ENCODE assay signal across 12 cellular contexts in genomic region chr10:114195079-114195478, GRCh38. TPM values are rescaled to one million over a fixed set of nuclear protein-coding genes. Genes with fewer than 3 reads are reported as not detected.
A peak's percentile ranks its signal among the peaks of the same experiment; 100 is the strongest.
DNase-seq lines count a peak whose midpoint lies in the region; ATAC-seq, FAIRE-seq and TF ChIP-seq lines count a peak whose summit lies in the region.
"Had no signal": no experiment of that assay in that cellular context is flagged by ENCODE, and none has a peak within 500 bp of the region (broad histone marks: within the 10 kb centered on the region; RNA-seq: fewer than 3 reads in every experiment).

No MANE protein-coding gene starts in this region.

- no peak overlapping the region for H3K4me2 ChIP-seq in smooth muscle cell

- H3K79me2 ChIP-seq in smooth muscle cell (ENCODE audit: low read depth), result no peaks in the 10 kb centered on the region

- H3K27me3 ChIP-seq in bronchial epithelial cell (ENCODE audit: control insufficient read depth, insufficient read depth, low read length) (no peaks in the 10 kb centered on the region), smooth muscle cell (ENCODE audit: low read depth) (peaks cover 3% of the 10 kb centered on the region)

- no peak for FAIRE-seq in bronchial epithelial cell (lab: Jason Lieb, UNC)
- FAIRE-seq: astrocyte, endometrium had no signal

- no peaks in the 10 kb centered on the region for H4K20me1 ChIP-seq in smooth muscle cell (ENCODE audit: low read depth)

- H2AFZ ChIP-seq in smooth muscle cell (ENCODE audit: low read depth), result no peak overlapping the region

- H3K4me3 ChIP-seq in bronchial epithelial cell (ENCODE audit: low read depth, low read length) (no peak overlapping the region), smooth muscle cell (no peak overlapping the region)

- no peaks in the 10 kb centered on the region for H3K4me1 ChIP-seq in smooth muscle cell (ENCODE audit: low read depth)

- H3K9me3 ChIP-seq in smooth muscle cell (replicated peaks; ENCODE audit: low read depth), result no peaks in the 10 kb centered on the region

- H3K9ac ChIP-seq in smooth muscle cell (ENCODE audit: low read depth), result no peak overlapping the region

- no peak overlapping the region for H3K27ac ChIP-seq in smooth muscle cell (ENCODE audit: low read depth)

- H3K36me3 ChIP-seq in bronchial epithelial cell (ENCODE audit: control insufficient read depth, insufficient read depth, low read length) (no peaks in the 10 kb centered on the region), smooth muscle cell (ENCODE audit: low read depth) (no peaks in the 10 kb centered on the region)

- TF ChIP-seq CTCF in bronchial epithelial cell (IDR thresholded peaks at IDR 0.05; ENCODE audit: insufficient read depth, low read length, severe bottlenecking) (no peak), smooth muscle cell (IDR thresholded peaks at IDR 0.05; ENCODE audit: borderline replicate concordance, insufficient read depth, poor library complexity, severe bottlenecking) (no peak)

- DNase-seq in bronchial epithelial cell (ENCODE audit: low read depth) (peak; percentile 22), KBM-7 (no peak), smooth muscle cell (lab: John Stamatoyannopoulos, UW; ENCODE audit: unreplicated experiment) (no peak), SHP77 treated with DMSO at 0.1 percent for 48 hours (lab: John Stamatoyannopoulos, UW) (no peak), NCI-H526 treated with DMSO at 0.1 percent for 48 hours (lab: John Stamatoyannopoulos, UW) (no peak)
- DNase-seq: CD8-positive, alpha-beta memory T cell; NCI-H524 treated with DMSO at 0.1 percent for 48 hours had no signal

- in situ Hi-C loops in KBM-7 (cut with MboI; ENCODE audit: low pct_unique_long_range_greater_than_20kb, low sequenced_read_pairs), result no loop called here

- no peaks in the 10 kb centered on the region for H3F3A ChIP-seq in smooth muscle cell (ENCODE audit: low read depth)

- ATAC-seq in GM18868 (IDR thresholded peaks at IDR 0.05; ENCODE audit: unreplicated experiment) (peak; percentile 97), GM21576 (IDR thresholded peaks at IDR 0.05; ENCODE audit: unreplicated experiment) (peak; percentile 88), HG03175 (IDR thresholded peaks at IDR 0.05; ENCODE audit: unreplicated experiment) (peak; percentile 86)

- WGBS in smooth muscle cell (ENCODE audit: low lambda C conversion rate), result 33% methylated on average over 2 of the region's 2 CpGs

RNA-seq across cellular contexts. Expression of gene TDRD1, which starts 15.9 kb away (rescaled TPM):
- total RNA-seq in bronchial epithelial cell (1.8 and 2.1 TPM in 2 replicates), smooth muscle cell (not detected in 2 replicates)
- polyA plus RNA-seq in smooth muscle cell, result 0.08 TPM in 1 of 2 replicates, not detected in the other
- total RNA-seq: astrocyte had no signal

RNA-seq across cellular contexts. Expression of gene CCDC186, which starts 21.1 kb away (rescaled TPM):
- total RNA-seq in bronchial epithelial cell (21.6 and 22.4 TPM in 2 replicates), smooth muscle cell (27.9 and 58.8 TPM in 2 replicates)
- 14.6 and 16.2 TPM in 2 replicates for polyA plus RNA-seq in smooth muscle cell

RNA-seq across cellular contexts. Expression of gene VWA2, which starts 44.0 kb away (rescaled TPM):
- 1.8 and 3.9 TPM in 2 replicates for total RNA-seq in bronchial epithelial cell
- total RNA-seq in smooth muscle cell, result 0.36 TPM in 2 replicates
- 0.06 and 0.70 TPM in 2 replicates for polyA plus RNA-seq in smooth muscle cell
- total RNA-seq: CD8-positive, alpha-beta memory T cell had no signal
- polyA plus RNA-seq: CD8-positive, alpha-beta memory T cell had no signal
